ENCODE assay signal across 18 cellular contexts in the genomic region with DNA sequence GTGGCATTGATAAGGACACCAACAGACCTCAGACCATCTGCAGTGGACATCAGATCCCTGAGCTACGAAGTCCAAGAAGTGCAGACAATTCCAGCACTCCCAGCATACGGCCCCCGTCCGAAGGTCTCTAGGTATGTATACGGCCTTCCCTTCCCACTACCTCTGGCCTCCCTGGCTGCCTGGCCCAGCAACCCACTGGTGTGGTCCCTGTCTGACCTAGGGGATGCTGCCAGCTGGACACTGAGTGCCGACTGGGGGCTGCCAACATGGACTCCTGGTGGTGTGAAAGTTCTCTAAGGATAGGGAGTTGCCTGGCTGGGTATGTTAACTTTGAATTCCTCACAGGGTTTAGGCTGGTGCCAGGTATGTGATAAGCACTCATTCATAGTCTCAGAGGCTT.
"Had no signal": no experiment of that assay in that cellular context is flagged by ENCODE, and none has a peak within 500 bp of the region (broad histone marks: within the 10 kb centered on the region; RNA-seq: fewer than 3 reads in every experiment).

No MANE protein-coding gene starts in this region.

- H3K36me3 ChIP-seq: pancreas, prostate gland had no signal

- H3K27me3 ChIP-seq: gastroesophageal sphincter, pancreas had no signal

- H3K4me3 Mint-ChIP-seq: dendritic cell treated with granulocyte-macrophage colony-stimulating factor and Interleukin-4, amounts not matched to agents 40 ng/mL and 50 ng/mL, for 4 days; effector memory CD8-positive, alpha-beta T cell; naive thymus-derived CD8-positive, alpha-beta T cell had no signal

- DNase-seq: effector memory CD8-positive, alpha-beta T cell; esophagus squamous epithelium; foreskin fibroblast; glutamatergic neuron; islet precursor cell; mucosa of descending colon; naive thymus-derived CD8-positive, alpha-beta T cell; spleen; stimulated activated CD4-positive, alpha-beta T cell treated with anti-CD3 and anti-CD28 coated beads, Interleukin-15, amount 100 ng/mL, for 24 hours; stimulated activated CD4-positive, alpha-beta T cell treated with anti-CD3 and anti-CD28 coated beads, Interleukin-1b, Interleukin-23, amount 100 ng/mL, for 48 hours; stimulated activated CD4-positive, alpha-beta T cell treated with anti-CD3 and anti-CD28 coated beads, Interleukin-4, amount 100 ng/mL, for 24 hours; stimulated activated naive CD4-positive, alpha-beta T cell had no signal

- ATAC-seq: effector memory CD8-positive, alpha-beta T cell; gastroesophageal sphincter; mucosa of descending colon; naive thymus-derived CD8-positive, alpha-beta T cell; pancreas; sciatic nerve had no signal

- H3K27ac ChIP-seq: epithelial cell of prostate, esophagus squamous epithelium, gastroesophageal sphincter, prostate gland, spleen had no signal

- H3K4me3 ChIP-seq: esophagus squamous epithelium, gastroesophageal sphincter, mucosa of descending colon, pancreas, prostate gland, spleen had no signal

- H3K9me3 ChIP-seq: esophagus squamous epithelium, gastroesophageal sphincter, mucosa of descending colon, pancreas, prostate gland, spleen had no signal

- H3K27ac Mint-ChIP-seq: dendritic cell treated with granulocyte-macrophage colony-stimulating factor and Interleukin-4, amounts not matched to agents 40 ng/mL and 50 ng/mL, for 4 days; effector memory CD8-positive, alpha-beta T cell; naive thymus-derived CD8-positive, alpha-beta T cell had no signal

- H3K9me3 Mint-ChIP-seq: dendritic cell treated with granulocyte-macrophage colony-stimulating factor and Interleukin-4, amounts not matched to agents 40 ng/mL and 50 ng/mL, for 4 days; effector memory CD8-positive, alpha-beta T cell; naive thymus-derived CD8-positive, alpha-beta T cell had no signal
